In genomic region chr15:35320911-35321310, GRCh38 we compare ENCODE assay signal across 31 cellular contexts.
"Had no signal": no experiment of that assay in that cellular context is flagged by ENCODE, and none has a peak within 500 bp of the region (broad histone marks: within the 10 kb centered on the region; RNA-seq: fewer than 3 reads in every experiment).

No MANE protein-coding gene starts in this region.

- H3K27ac Mint-ChIP-seq: naive thymus-derived CD4-positive, alpha-beta T cell; natural killer cell; neural progenitor cell; progenitor cell of endocrine pancreas; stimulated activated effector memory CD8-positive, alpha-beta T cell treated with anti-CD3 and anti-CD28 coated beads, Interleukin-12 subunit alpha, Interleukin-12 subunit beta, amount 100 ng/mL, for 72 hours; stimulated activated naive B cell treated with anti-CD40 and anti-IgM and Interleukin-4, amounts not matched to agents 10 μg/mL and 1 μg/mL and 100 μg/mL, for 72 hours; stimulated activated naive CD8-positive, alpha-beta T cell treated with anti-CD3 and anti-CD28 coated beads, Interleukin-15, Interleukin-2, amounts not matched to agents 100 ng/mL and 50 ng/mL, for 24 hours; type B pancreatic cell had no signal

- H3K36me3 ChIP-seq: neural progenitor cell, neutrophil, ovary, right lobe of liver, sigmoid colon, suprapubic skin, tibial artery, transverse colon, upper lobe of right lung, uterus had no signal

- H3K9me3 Mint-ChIP-seq: neural progenitor cell; stimulated activated naive CD8-positive, alpha-beta T cell treated with anti-CD3 and anti-CD28 coated beads, Interleukin-15, Interleukin-2, amounts not matched to agents 100 ng/mL and 50 ng/mL, for 24 hours had no signal

- H3K9ac ChIP-seq: neural progenitor cell, parathyroid adenoma had no signal

- DNase-seq: naive thymus-derived CD4-positive, alpha-beta T cell; natural killer cell; nucleus accumbens; ovary; posterior cingulate gyrus; psoas muscle; right cardiac atrium; right lobe of liver; sigmoid colon; small intestine; stimulated activated CD4-positive, alpha-beta T cell treated with anti-CD3 and anti-CD28 coated beads, Interleukin-15, amount 100 ng/mL, for 24 hours; stimulated activated CD4-positive, alpha-beta T cell treated with anti-CD3 and anti-CD28 coated beads, Interleukin-2, amount 100 ng/mL, for 24 hours; stimulated activated CD4-positive, alpha-beta T cell treated with anti-CD3 and anti-CD28 coated beads, Interleukin-2, amount 100 ng/mL, for 48 hours; stimulated activated CD4-positive, alpha-beta T cell treated with anti-CD3 and anti-CD28 coated beads, Interleukin-4, amount 100 ng/mL, for 24 hours; stimulated activated naive B cell treated with anti-CD40 and anti-IgM and Interleukin-4, amounts not matched to agents 10 μg/mL and 1 μg/mL and 100 μg/mL, for 72 hours; stimulated activated naive CD4-positive, alpha-beta T cell treated with Interleukin-2 at 50 U/mL for 16 hours; substantia nigra; testis; tibial artery; transverse colon; upper lobe of right lung; uterus had no signal

- H3K9me3 ChIP-seq: neutrophil, ovary, psoas muscle, right lobe of liver, sigmoid colon, suprapubic skin, testis, tibial artery, transverse colon, upper lobe of right lung, uterus had no signal

- H3K4me1 Mint-ChIP-seq: naive thymus-derived CD4-positive, alpha-beta T cell; natural killer cell; neural progenitor cell; stimulated activated effector memory CD8-positive, alpha-beta T cell treated with anti-CD3 and anti-CD28 coated beads, Interleukin-12 subunit alpha, Interleukin-12 subunit beta, amount 100 ng/mL, for 72 hours; stimulated activated naive B cell treated with anti-CD40 and anti-IgM and Interleukin-4, amounts not matched to agents 10 μg/mL and 1 μg/mL and 100 μg/mL, for 72 hours had no signal

- H3K4me1 ChIP-seq: neural progenitor cell, parathyroid adenoma, psoas muscle, right lobe of liver, suprapubic skin, testis, upper lobe of right lung, uterus had no signal

- H3K4me3 ChIP-seq: neural progenitor cell, ovary, psoas muscle, right lobe of liver, sigmoid colon, suprapubic skin, testis, tibial artery, transverse colon, upper lobe of right lung, uterus had no signal

- H2AFZ ChIP-seq: neural progenitor cell, parathyroid adenoma had no signal

- H3K4me3 Mint-ChIP-seq: naive thymus-derived CD4-positive, alpha-beta T cell; natural killer cell; nephron; neural progenitor cell; stimulated activated effector memory CD8-positive, alpha-beta T cell treated with anti-CD3 and anti-CD28 coated beads, Interleukin-12 subunit alpha, Interleukin-12 subunit beta, amount 100 ng/mL, for 72 hours; stimulated activated naive B cell treated with anti-CD40 and anti-IgM and Interleukin-4, amounts not matched to agents 10 μg/mL and 1 μg/mL and 100 μg/mL, for 72 hours; stimulated activated naive CD8-positive, alpha-beta T cell treated with anti-CD3 and anti-CD28 coated beads, Interleukin-15, Interleukin-2, amounts not matched to agents 100 ng/mL and 50 ng/mL, for 24 hours; type B pancreatic cell had no signal

- ATAC-seq: naive thymus-derived CD4-positive, alpha-beta T cell; natural killer cell; psoas muscle; right cardiac atrium; right lobe of liver; stimulated activated effector memory CD8-positive, alpha-beta T cell treated with anti-CD3 and anti-CD28 coated beads, Interleukin-12 subunit alpha, Interleukin-12 subunit beta, amount 100 ng/mL, for 72 hours; stimulated activated naive B cell treated with anti-CD40 and anti-IgM and Interleukin-4, amounts not matched to agents 10 μg/mL and 1 μg/mL and 100 μg/mL, for 72 hours; upper lobe of right lung had no signal

- H3K27me3 ChIP-seq: neural progenitor cell, neutrophil, ovary, right lobe of liver, sigmoid colon, suprapubic skin, testis, tibial artery, transverse colon, upper lobe of right lung, uterus had no signal

- H3K27me3 Mint-ChIP-seq: naive thymus-derived CD4-positive, alpha-beta T cell; progenitor cell of endocrine pancreas; stimulated activated naive B cell treated with anti-CD40 and anti-IgM and Interleukin-4, amounts not matched to agents 10 μg/mL and 1 μg/mL and 100 μg/mL, for 72 hours; stimulated activated naive CD8-positive, alpha-beta T cell treated with anti-CD3 and anti-CD28 coated beads, Interleukin-15, Interleukin-2, amounts not matched to agents 100 ng/mL and 50 ng/mL, for 24 hours; type B pancreatic cell had no signal

- H3K4me2 ChIP-seq: neural progenitor cell had no signal

- H3K27ac ChIP-seq: neural progenitor cell, neutrophil, ovary, parathyroid adenoma, psoas muscle, right lobe of liver, sigmoid colon, suprapubic skin, testis, tibial artery, upper lobe of right lung, uterus had no signal
